25 cellular contexts compared by ENCODE assay signal in genomic region chr7:72127136-72127535, GRCh38.
"Had no signal": no experiment of that assay in that cellular context is flagged by ENCODE, and none has a peak within 500 bp of the region (broad histone marks: within the 10 kb centered on the region; RNA-seq: fewer than 3 reads in every experiment).

No MANE protein-coding gene starts in this region.

- H3K4me1 ChIP-seq: stomach, suprapubic skin, testis, thyroid gland, tibial artery, tibial nerve, transverse colon, upper lobe of left lung, upper lobe of right lung, uterus, vagina had no signal

- DNase-seq: stimulated activated CD4-positive, alpha-beta T cell treated with anti-CD3 and anti-CD28 coated beads, Interleukin-2, amount 100 ng/mL, for 24 hours; stimulated activated CD4-positive, alpha-beta T cell treated with anti-CD3 and anti-CD28 coated beads, Interleukin-2, amount 100 ng/mL, for 48 hours; stimulated activated CD4-positive, alpha-beta T cell treated with anti-CD3 and anti-CD28 coated beads, Interleukin-4, amount 100 ng/mL, for 24 hours; stimulated activated CD4-positive, alpha-beta T cell treated with anti-CD3 and anti-CD28 coated beads, Interleukin-4, amount 100 ng/mL, for 4 hours; stimulated activated CD8-positive, alpha-beta memory T cell treated with anti-CD3 and anti-CD28 coated beads, Interleukin-4, amount 100 ng/mL, for 48 hours; stimulated activated naive B cell treated with anti-CD40 and anti-IgM and Interleukin-4, amounts not matched to agents 10 μg/mL and 1 μg/mL and 100 μg/mL, for 72 hours; stimulated activated naive CD4-positive, alpha-beta T cell; stimulated activated naive CD4-positive, alpha-beta T cell treated with Interleukin-2 at 50 U/mL for 16 hours; stimulated activated naive CD8-positive, alpha-beta T cell treated with anti-CD3 and anti-CD28 coated beads, Interleukin-15, amount 100 ng/mL, for 72 hours; stimulated activated naive CD8-positive, alpha-beta T cell treated with anti-CD3 and anti-CD28 coated beads, Interleukin-15, Interleukin-2, amounts not matched to agents 100 U/mL and 50 U/mL, for 24 hours; stomach; substantia nigra; testis; thyroid gland; tibial artery; transverse colon; upper lobe of left lung; upper lobe of right lung; uterus had no signal

- H3K36me3 ChIP-seq: stomach, suprapubic skin, thoracic aorta, thyroid gland, tibial artery, tibial nerve, transverse colon, upper lobe of left lung, upper lobe of right lung, uterus, vagina had no signal

- H3K27ac ChIP-seq: stomach, suprapubic skin, testis, thoracic aorta, thyroid gland, tibial artery, tibial nerve, transverse colon, upper lobe of left lung, upper lobe of right lung, uterus, vagina had no signal

- H3K27me3 ChIP-seq: stomach, suprapubic skin, testis, thyroid gland, tibial artery, tibial nerve, transverse colon, upper lobe of left lung, upper lobe of right lung, uterus, vagina had no signal

- ATAC-seq: stimulated activated effector memory CD8-positive, alpha-beta T cell treated with anti-CD3 and anti-CD28 coated beads, Interleukin-12 subunit alpha, Interleukin-12 subunit beta, amount 100 ng/mL, for 72 hours; stimulated activated memory B cell treated with anti-CD40 and anti-IgM and Interleukin-4, amounts not matched to agents 10 μg/mL and 1 μg/mL and 100 μg/mL, for 72 hours; stimulated activated naive B cell treated with anti-CD40 and anti-IgM and Interleukin-4, amounts not matched to agents 10 μg/mL and 1 μg/mL and 100 μg/mL, for 72 hours; stimulated activated naive CD8-positive, alpha-beta T cell treated with anti-CD3 and anti-CD28 coated beads, Interleukin-15, amount 100 ng/mL, for 72 hours; stimulated activated naive CD8-positive, alpha-beta T cell treated with anti-CD3 and anti-CD28 coated beads, Interleukin-15, Interleukin-2, amounts not matched to agents 100 U/mL and 50 U/mL, for 24 hours; upper lobe of right lung had no signal

- H3K9me3 ChIP-seq: suprapubic skin, testis, thoracic aorta, thyroid gland, transverse colon, upper lobe of right lung, uterus, vagina had no signal

- H3K4me3 ChIP-seq: stomach, suprapubic skin, testis, thoracic aorta, thyroid gland, tibial artery, tibial nerve, transverse colon, upper lobe of left lung, upper lobe of right lung, uterus, vagina had no signal
